ENCODE assay signal across 2 cellular contexts in the genomic region with DNA sequence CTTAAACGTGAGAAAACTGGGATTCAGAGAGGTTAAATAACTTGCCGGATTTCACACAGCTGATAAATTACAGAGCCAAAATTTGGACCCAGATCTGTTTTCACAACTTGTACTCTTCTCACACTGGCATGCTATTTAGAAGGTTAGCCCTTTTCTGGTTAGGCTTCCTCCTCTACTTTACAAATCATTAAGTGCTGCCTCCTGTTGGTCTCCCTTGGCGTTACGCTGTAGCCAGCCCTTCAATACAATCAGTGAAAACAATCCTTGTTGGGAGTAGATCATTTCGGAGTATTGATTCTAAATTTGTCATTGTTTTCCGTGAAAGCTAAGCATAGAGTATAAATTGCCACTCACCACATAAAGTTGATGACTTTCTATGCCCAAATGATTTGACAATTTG.
TF ChIP-seq lines count a peak whose summit lies in the region.

No MANE protein-coding gene starts in this region.

TF ChIP-seq in HepG2, 621 proteins besides CTCF, POLR2A, EP300 and RAD21:
- TF ChIP-seq NR2C2 (CRISPR knock-in tag; IDR thresholded peaks at IDR 0.05; ENCODE audit: borderline replicate concordance) (no peak), MYC (CRISPR knock-in tag; IDR thresholded peaks at IDR 0.05; ENCODE audit: borderline replicate concordance) (no peak), BCL6 (CRISPR knock-in tag; IDR thresholded peaks at IDR 0.05) (no peak), KDM6A (CRISPR knock-in tag; IDR thresholded peaks at IDR 0.05; ENCODE audit: low read depth) (no peak), FOXJ3 (CRISPR knock-in tag; IDR thresholded peaks at IDR 0.05; ENCODE audit: borderline replicate concordance) (no peak), MED8 (CRISPR knock-in tag; IDR thresholded peaks at IDR 0.05; ENCODE audit: insufficient replicate concordance) (no peak), MYNN (CRISPR knock-in tag; IDR thresholded peaks at IDR 0.05; ENCODE audit: low read depth) (no peak), ZNF737 (CRISPR knock-in tag; IDR thresholded peaks at IDR 0.05; ENCODE audit: borderline replicate concordance) (no peak), ZNF12 (CRISPR knock-in tag; IDR thresholded peaks at IDR 0.05) (no peak), ZIK1 (CRISPR knock-in tag; IDR thresholded peaks at IDR 0.05; ENCODE audit: borderline replicate concordance, low read depth) (no peak), ARID2 (CRISPR knock-in tag; IDR thresholded peaks at IDR 0.05; ENCODE audit: borderline replicate concordance) (no peak), REPIN1 (CRISPR knock-in tag; IDR thresholded peaks at IDR 0.05; ENCODE audit: borderline replicate concordance, low read depth) (no peak), ZKSCAN1 (IDR thresholded peaks at IDR 0.05; ENCODE audit: low read length) (no peak), REL (CRISPR knock-in tag; conservative IDR thresholded peaks at IDR 0.05) (no peak), XRCC5 (optimal IDR thresholded peaks at IDR 0.05; ENCODE audit: low read length) (no peak), SIN3B (IDR thresholded peaks at IDR 0.05; ENCODE audit: low read length) (no peak)
- TF ChIP-seq, protein P1, sequence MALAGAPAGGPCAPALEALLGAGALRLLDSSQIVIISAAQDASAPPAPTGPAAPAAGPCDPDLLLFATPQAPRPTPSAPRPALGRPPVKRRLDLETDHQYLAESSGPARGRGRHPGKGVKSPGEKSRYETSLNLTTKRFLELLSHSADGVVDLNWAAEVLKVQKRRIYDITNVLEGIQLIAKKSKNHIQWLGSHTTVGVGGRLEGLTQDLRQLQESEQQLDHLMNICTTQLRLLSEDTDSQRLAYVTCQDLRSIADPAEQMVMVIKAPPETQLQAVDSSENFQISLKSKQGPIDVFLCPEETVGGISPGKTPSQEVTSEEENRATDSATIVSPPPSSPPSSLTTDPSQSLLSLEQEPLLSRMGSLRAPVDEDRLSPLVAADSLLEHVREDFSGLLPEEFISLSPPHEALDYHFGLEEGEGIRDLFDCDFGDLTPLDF (CRISPR knock-in tag; IDR thresholded peaks at IDR 0.05), result no peak
TF ChIP-seq in HepG2: peak in this region for 0.

TF ChIP-seq in endothelial cell of umbilical vein, 7 proteins besides CTCF, POLR2A, EP300 and RAD21:
- TF ChIP-seq JUN (IDR thresholded peaks at IDR 0.05; ENCODE audit: borderline replicate concordance, insufficient read depth, insufficient read length, low read depth) (no peak), FOS (IDR thresholded peaks at IDR 0.05; ENCODE audit: borderline replicate concordance, insufficient read depth, low read length) (no peak), GATA2 (IDR thresholded peaks at IDR 0.05; ENCODE audit: insufficient read depth, insufficient read length, low read depth, low read length) (no peak), EZH2 (IDR thresholded peaks at IDR 0.05; ENCODE audit: borderline replicate concordance, low read depth, low read length, severe bottlenecking) (no peak), POLR2AphosphoS5 (IDR thresholded peaks at IDR 0.05; ENCODE audit: insufficient read depth, low read depth, low read length) (no peak), MYC (IDR thresholded peaks at IDR 0.05; ENCODE audit: low read depth, low read length) (no peak)
- TF ChIP-seq, protein P2, sequence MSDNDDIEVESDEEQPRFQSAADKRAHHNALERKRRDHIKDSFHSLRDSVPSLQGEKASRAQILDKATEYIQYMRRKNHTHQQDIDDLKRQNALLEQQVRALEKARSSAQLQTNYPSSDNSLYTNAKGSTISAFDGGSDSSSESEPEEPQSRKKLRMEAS (IDR thresholded peaks at IDR 0.05; ENCODE audit: insufficient read depth, insufficient read length), result no peak
